In the genomic region with DNA sequence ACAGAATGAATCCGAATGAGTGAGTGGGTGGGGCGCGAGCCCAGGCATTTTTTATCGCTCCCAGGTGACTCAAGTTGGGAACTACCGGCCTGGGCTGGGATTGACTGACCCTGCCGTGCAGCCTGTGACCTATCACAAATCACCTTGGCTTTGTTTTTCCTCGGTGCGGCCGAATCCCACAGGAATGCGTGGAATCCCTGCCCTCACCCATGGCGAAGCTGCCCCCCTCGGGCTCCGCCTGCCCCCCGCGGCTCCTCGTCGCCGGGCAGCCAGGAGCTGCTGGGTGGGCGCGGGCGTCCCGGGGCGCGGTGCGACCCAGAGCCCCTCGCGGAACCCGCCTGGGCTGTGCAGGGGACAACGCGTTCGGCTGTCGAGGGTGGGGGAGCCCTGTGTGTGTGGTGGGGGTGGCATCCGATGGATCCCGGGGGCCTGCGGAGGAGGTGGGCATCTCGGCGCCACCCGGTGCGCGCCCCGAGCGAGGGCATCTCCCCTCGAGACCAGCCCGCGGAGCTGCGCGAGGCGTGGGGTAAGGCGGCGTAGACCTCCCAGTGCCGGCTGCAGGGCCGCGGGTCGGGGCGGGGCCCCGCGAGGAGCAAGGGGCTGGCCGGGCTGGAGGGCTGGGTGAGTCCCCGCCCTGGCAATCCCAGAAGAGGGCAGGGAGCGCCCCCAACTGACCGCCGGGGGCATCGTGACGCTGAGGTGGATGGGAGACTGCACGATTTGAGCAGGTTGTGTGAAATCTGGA, we compare ENCODE assay signal across 9 cellular contexts. TPM values are rescaled to one million over a fixed set of nuclear protein-coding genes. Genes with fewer than 3 reads are reported as not detected.
DNase-seq lines count a peak whose midpoint lies in the region; ATAC-seq and TF ChIP-seq lines count a peak whose summit lies in the region.
"Had no signal": no experiment of that assay in that cellular context is flagged by ENCODE, and none has a peak within 500 bp of the region (broad histone marks: within the 10 kb centered on the region; RNA-seq: fewer than 3 reads in every experiment).

No MANE protein-coding gene starts in this region.

- 2 to 3% methylated on average over 52 to 65 of the region's 65 CpGs for WGBS in lung, 2 donors

- H3K27ac Mint-ChIP-seq in activated CD4-positive, alpha-beta T cell treated with anti-CD3 and anti-CD28 coated beads, Interleukin-2, amount 10 ng/mL, durations not matched to agents 24 days and 14 days = no peak overlapping the region

- peaks cover 2% of the 10 kb centered on the region for H3K4me1 Mint-ChIP-seq in activated CD4-positive, alpha-beta T cell treated with anti-CD3 and anti-CD28 coated beads, Interleukin-2, amount 10 ng/mL, durations not matched to agents 24 days and 14 days

- H3K27ac ChIP-seq in lung (ENCODE audit: low read depth in 1 of 2, low read length in 1 of 2) = peak overlapping the region in 1 of 2 donors; percentile 48

- H3K36me3 Mint-ChIP-seq in activated CD4-positive, alpha-beta T cell treated with anti-CD3 and anti-CD28 coated beads, Interleukin-2, amount 10 ng/mL, durations not matched to agents 24 days and 14 days (ENCODE audit: low read depth) = peaks cover 2% of the 10 kb centered on the region

- H3K27me3 Mint-ChIP-seq in activated CD4-positive, alpha-beta T cell treated with anti-CD3 and anti-CD28 coated beads, Interleukin-2, amount 10 ng/mL, durations not matched to agents 24 days and 14 days = peaks cover 44% of the 10 kb centered on the region

- DNase-seq in AG09309 (ENCODE audit: low read depth) (peak; percentile 21), NCI-H2196 treated with DMSO at 0.1 percent for 48 hours (lab: John Stamatoyannopoulos, UW; ENCODE audit: unreplicated experiment) (peak; percentile 30), ecto neural progenitor cell (ENCODE audit: low spot score) (peak; percentile 96), lung (ENCODE audit: low spot score) (peak; percentile 90)
- peak; percentile 86 for DNase-seq in activated CD4-positive, alpha-beta T cell treated with anti-CD3 and anti-CD28 coated beads, Interleukin-2, amount 10 ng/mL, durations not matched to agents 24 days and 14 days
- DNase-seq in stimulated activated CD4-positive, alpha-beta T cell treated with anti-CD3 and anti-CD28 coated beads, TNF-alpha, amount 100 ng/mL, for 48 hours (ENCODE audit: low read depth in 3 of 3) = peak; percentile 46 to 71 (median 63)

- TF ChIP-seq CTCF in AG09309 (IDR thresholded peaks at IDR 0.05; ENCODE audit: control insufficient read depth, insufficient read depth, low read depth, low read length, missing control alignments) = peak; percentile 94
- TF ChIP-seq CTCF in lung (IDR thresholded peaks at IDR 0.05; ENCODE audit: control extremely low read depth, extremely low read depth) = peak; percentile 42

- peak overlapping the region; percentile 26 for H3K4me3 Mint-ChIP-seq in activated CD4-positive, alpha-beta T cell treated with anti-CD3 and anti-CD28 coated beads, Interleukin-2, amount 10 ng/mL, durations not matched to agents 24 days and 14 days

- no peaks in the 10 kb centered on the region for H3K36me3 ChIP-seq in lung (ENCODE audit: control insufficient read depth in 2 of 2, insufficient read depth in 2 of 2, low read length in 2 of 2)

- H3K4me3 ChIP-seq in AG09309 (ENCODE audit: control insufficient read depth, low read depth, low read length) = peak overlapping the region; percentile 60
- H3K4me3 ChIP-seq in lung = peak overlapping the region; percentile 56

- H3K9me3 ChIP-seq in lung (ENCODE audit: control insufficient read depth in 2 of 2, insufficient read depth in 1 of 2, low read length in 1 of 2) = peaks cover 0 to 6% of the 10 kb centered on the region in 2 donors

- H3K9me3 Mint-ChIP-seq in activated CD4-positive, alpha-beta T cell treated with anti-CD3 and anti-CD28 coated beads, Interleukin-2, amount 10 ng/mL, durations not matched to agents 24 days and 14 days = peaks cover 3% of the 10 kb centered on the region

- intact Hi-C loops in activated CD4-positive, alpha-beta T cell treated with anti-CD3 and anti-CD28 coated beads, Interleukin-2, amount 10 ng/mL, durations not matched to agents 24 days and 14 days (cut with micrococcal nuclease) = loop anchor here (5.0 kb wide), 1 partner anchor 185 kb away; no protein-coding TSS in a partner anchor

- H3K27me3 ChIP-seq in lung (ENCODE audit: control insufficient read depth, insufficient read depth) = no peaks in the 10 kb centered on the region

- ATAC-seq in GM18519 (IDR thresholded peaks at IDR 0.05; ENCODE audit: low FRiP score, unreplicated experiment) = peak; percentile 85
- ATAC-seq in HG03039 (IDR thresholded peaks at IDR 0.05; ENCODE audit: unreplicated experiment) = peak; percentile 95
- peak; percentile 97 for ATAC-seq in lung (ENCODE audit: insufficient read depth, low FRiP score)

- peaks cover 0 to 3% of the 10 kb centered on the region in 2 donors for H3K4me1 ChIP-seq in lung (ENCODE audit: control insufficient read depth in 2 of 2, insufficient read depth in 2 of 2, low read length in 2 of 2)

RNA-seq across cellular contexts. Expression of a gene that starts 16.5 kb away (rescaled TPM):
- total RNA-seq in activated CD4-positive, alpha-beta T cell treated with anti-CD3 and anti-CD28 coated beads, Interleukin-2, amount 10 ng/mL, durations not matched to agents 24 days and 14 days = not detected in 2 replicates
- 10 to 100 TPM; 32.9 to 73.7 TPM for total RNA-seq in lung
- polyA plus RNA-seq in lung = 10 to 100 TPM; 18.9 to 22.2 TPM
- total RNA-seq: T-helper 2 cell treated with Interferon-gamma antibody and Interleukin-4, amounts not matched to agents 100 ng/mL and 5 ng/mL, for 36 hours had no signal

RNA-seq across cellular contexts. Expression of a gene that starts 52.2 kb away (rescaled TPM):
- total RNA-seq in activated CD4-positive, alpha-beta T cell treated with anti-CD3 and anti-CD28 coated beads, Interleukin-2, amount 10 ng/mL, durations not matched to agents 24 days and 14 days = 1,513 and 1,560 TPM in 2 replicates
- 100 to 1,000 TPM; 321 to 373 TPM for total RNA-seq in lung
- 100 to 1,000 TPM; 144 to 341 TPM for polyA plus RNA-seq in lung

Comparison
In these comparisons a context has a peak if more than half of its experiments do, and no peak if none do; other contexts are left out.
1. DNase-seq: peak in every context shown above with its lines; median percentile 96 in ecto neural progenitor cell; 90 in lung; 86 in activated CD4-positive, alpha-beta T cell treated with anti-CD3 and anti-CD28 coated beads, Interleukin-2, amount 10 ng/mL, durations not matched to agents 24 days and 14 days; 63 in stimulated activated CD4-positive, alpha-beta T cell treated with anti-CD3 and anti-CD28 coated beads, TNF-alpha, amount 100 ng/mL, for 48 hours; 30 in NCI-H2196 treated with DMSO at 0.1 percent for 48 hours; 21 in AG09309.
2. RNA of a gene that starts 16.5 kb away (total RNA-seq): 32.9 to 73.7 TPM in lung; not detected in activated CD4-positive, alpha-beta T cell treated with anti-CD3 and anti-CD28 coated beads, Interleukin-2, amount 10 ng/mL, durations not matched to agents 24 days and 14 days; every median in the first group is over 10 times any median in the second.
3. Peak in every context shown above with its lines, with median percentiles within 50 percentile points of each other: ATAC-seq.